Comparison of ENCODE assay signal across 14 cellular contexts in the genomic region with DNA sequence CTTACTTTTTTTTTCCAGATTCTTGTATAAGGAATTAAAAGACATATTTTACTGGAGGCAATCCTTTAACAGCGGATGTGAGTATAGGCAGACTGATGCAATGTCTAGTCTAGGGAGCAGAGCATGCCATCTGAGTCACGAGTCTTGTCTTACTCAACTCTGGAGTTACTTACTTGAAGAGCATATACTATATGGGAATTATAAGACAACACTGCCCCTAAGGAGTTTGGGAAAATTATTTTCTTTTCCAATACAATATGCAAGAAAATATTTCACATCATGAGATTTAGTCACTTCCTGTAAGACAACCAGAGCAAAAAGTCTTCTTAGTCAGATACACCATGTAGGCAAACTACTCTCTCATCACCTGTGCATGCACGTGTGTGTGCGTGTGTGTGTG.
A peak's percentile ranks its signal among the peaks of the same experiment; 100 is the strongest.
DNase-seq lines count a peak whose midpoint lies in the region; ATAC-seq and TF ChIP-seq lines count a peak whose summit lies in the region.
"Had no signal": no experiment of that assay in that cellular context is flagged by ENCODE, and none has a peak within 500 bp of the region (broad histone marks: within the 10 kb centered on the region; RNA-seq: fewer than 3 reads in every experiment).

No MANE protein-coding gene starts in this region.

- POLR2A ChIA-PET in PC-9 (lab: Charles Lee; ENCODE audit: unreplicated experiment) = no interaction called here

- intact Hi-C loops in PC-9 (cut with micrococcal nuclease; ENCODE audit: unreplicated experiment) (no loop called here), aorta (cut with DNase I) (no loop called here), upper lobe of right lung (cut with DNase I) (no loop called here)

- no peak for TF ChIP-seq CTCF in PC-9 (conservative IDR thresholded peaks at IDR 0.05)
- no peak for TF ChIP-seq CTCF in retinal pigment epithelial cell (conservative IDR thresholded peaks at IDR 0.05; ENCODE audit: low read depth, low read length)
- no peak for TF ChIP-seq CTCF in upper lobe of right lung (IDR thresholded peaks at IDR 0.05)

- no peak overlapping the region for H2AFZ ChIP-seq in PC-9

- H3K27ac ChIP-seq in PC-9 (peak overlapping the region; percentile 61), epithelial cell of prostate (peak overlapping the region; percentile 95), aorta (ENCODE audit: low read depth in 1 of 2, low read length in 2 of 2) (no peak overlapping the region), upper lobe of right lung (no peak overlapping the region)
- H3K27ac ChIP-seq: Peyer's patch, prostate gland had no signal

- no peaks in the 10 kb centered on the region for H3F3A ChIP-seq in PC-9 (ENCODE audit: insufficient read depth, low read depth)

- no peak overlapping the region for H3K4me3 ChIP-seq in PC-9
- no peak overlapping the region for H3K4me3 ChIP-seq in retinal pigment epithelial cell (ENCODE audit: low read length)
- H3K4me3 ChIP-seq in aorta (ENCODE audit: low read length in 2 of 2) = no peak overlapping the region
- H3K4me3 ChIP-seq in upper lobe of right lung = no peak overlapping the region
- H3K4me3 ChIP-seq: Peyer's patch, prostate gland had no signal

- no peaks in the 10 kb centered on the region for H3K79me2 ChIP-seq in PC-9 (ENCODE audit: low read depth)

- 85 to 87% methylated on average over 4 of the region's 4 CpGs for WGBS in aorta, 2 donors

- no peaks in the 10 kb centered on the region for H3K9me2 ChIP-seq in PC-9 (ENCODE audit: insufficient read depth)

- H3K36me3 ChIP-seq in PC-9 (ENCODE audit: low read depth) (no peaks in the 10 kb centered on the region), aorta (ENCODE audit: control insufficient read depth in 1 of 2, insufficient read depth in 2 of 2, low read length in 1 of 2) (no peaks in the 10 kb centered on the region), upper lobe of right lung (no peaks in the 10 kb centered on the region)
- H3K36me3 ChIP-seq: Peyer's patch, prostate gland had no signal

- no TSS peak for BruUV-seq in PC-9 (replicated peaks; lab: Mats Ljungman, UMichigan)

- H3K9me3 ChIP-seq in PC-9 (ENCODE audit: insufficient read depth, low read depth) (0 out of 2 replicates have a peak, but pooled peaks cover 5% of the 10 kb centered on the region), aorta (ENCODE audit: control insufficient read depth, low read length) (no peaks in the 10 kb centered on the region), upper lobe of right lung (no peaks in the 10 kb centered on the region)
- H3K9me3 ChIP-seq: Peyer's patch, prostate gland had no signal

- no peaks in the 10 kb centered on the region for H4K20me1 ChIP-seq in PC-9 (ENCODE audit: insufficient read depth)

- DNase-seq in GM04503 (ENCODE audit: low read depth) = peak; percentile 24
- DNase-seq in PC-9 = peak in 1 of 2 experiments; percentile 48
- peak; percentile 64 for DNase-seq in epithelial cell of prostate (ENCODE audit: low read depth, low spot score)
- DNase-seq in retinal pigment epithelial cell (ENCODE audit: low read depth) = peak; percentile 23
- no peak for DNase-seq in activated effector memory CD4-positive, alpha-beta T cell treated with Interleukin-2 at 50 U/mL for 16 hours
- no peak for DNase-seq in aorta
- DNase-seq in upper lobe of right lung = no peak
- no peak for DNase-seq in amygdala (lab: John Stamatoyannopoulos, UW)
- DNase-seq: activated CD8-positive, alpha-beta memory T cell treated with anti-CD3 and anti-CD28 coated beads, Interleukin-2, amount 10 ng/mL, durations not matched to agents 7 days and 5 days; activated naive CD8-positive, alpha-beta T cell treated with anti-CD3 and anti-CD28 coated beads, Interleukin-2, amount 50 U/mL, for 24 hours; DMS 273 treated with DMSO at 0.1 percent for 48 hours; Peyer's patch; stimulated activated naive CD8-positive, alpha-beta T cell treated with anti-CD3 and anti-CD28 coated beads, Interleukin-15, amount 100 ng/mL, for 72 hours had no signal

- ATAC-seq in aorta (ENCODE audit: low FRiP score) (no peak), upper lobe of right lung (no peak)
- ATAC-seq: activated CD8-positive, alpha-beta memory T cell treated with anti-CD3 and anti-CD28 coated beads, Interleukin-2, amount 10 ng/mL, durations not matched to agents 7 days and 5 days; activated naive CD8-positive, alpha-beta T cell treated with anti-CD3 and anti-CD28 coated beads, Interleukin-2, amount 50 U/mL, for 24 hours; stimulated activated naive CD8-positive, alpha-beta T cell treated with anti-CD3 and anti-CD28 coated beads, Interleukin-15, amount 100 ng/mL, for 72 hours had no signal

- H3K4me2 ChIP-seq in PC-9 = no peak overlapping the region

- no peaks in the 10 kb centered on the region for H3K27me3 ChIP-seq in PC-9 (ENCODE audit: insufficient read depth, low read depth)
- H3K27me3 ChIP-seq in aorta (ENCODE audit: control insufficient read depth in 1 of 2, insufficient read depth in 2 of 2, low read length in 1 of 2) = no peaks in the 10 kb centered on the region
- no peaks in the 10 kb centered on the region for H3K27me3 ChIP-seq in upper lobe of right lung
- H3K27me3 ChIP-seq: Peyer's patch had no signal

- H3K4me1 ChIP-seq in PC-9 (replicated peaks; ENCODE audit: insufficient read depth) (0 out of 2 replicates have a peak, but pooled peaks cover 9% of the 10 kb centered on the region), aorta (ENCODE audit: control insufficient read depth in 1 of 2, insufficient read depth in 2 of 2, low read length in 2 of 2) (no peaks in the 10 kb centered on the region), upper lobe of right lung (no peaks in the 10 kb centered on the region)
- H3K4me1 ChIP-seq: Peyer's patch, prostate gland had no signal

- CTCF ChIA-PET in PC-9 (lab: Charles Lee) = no interaction called here

Comparison
In these comparisons a context has a peak if more than half of its experiments do, and no peak if none do; other contexts are left out.
1. DNase-seq: peak in GM04503 (single experiment), epithelial cell of prostate (single experiment) and retinal pigment epithelial cell (single experiment); none in activated effector memory CD4-positive, alpha-beta T cell treated with Interleukin-2 at 50 U/mL for 16 hours (single experiment), aorta (0 of 2), upper lobe of right lung (single experiment) and amygdala (0 of 56).
2. H3K27ac ChIP-seq: peak in PC-9 (single experiment) and epithelial cell of prostate (single experiment); none in aorta (0 of 2) and upper lobe of right lung (single experiment).